10 cellular contexts compared by ENCODE assay signal in the genomic region with DNA sequence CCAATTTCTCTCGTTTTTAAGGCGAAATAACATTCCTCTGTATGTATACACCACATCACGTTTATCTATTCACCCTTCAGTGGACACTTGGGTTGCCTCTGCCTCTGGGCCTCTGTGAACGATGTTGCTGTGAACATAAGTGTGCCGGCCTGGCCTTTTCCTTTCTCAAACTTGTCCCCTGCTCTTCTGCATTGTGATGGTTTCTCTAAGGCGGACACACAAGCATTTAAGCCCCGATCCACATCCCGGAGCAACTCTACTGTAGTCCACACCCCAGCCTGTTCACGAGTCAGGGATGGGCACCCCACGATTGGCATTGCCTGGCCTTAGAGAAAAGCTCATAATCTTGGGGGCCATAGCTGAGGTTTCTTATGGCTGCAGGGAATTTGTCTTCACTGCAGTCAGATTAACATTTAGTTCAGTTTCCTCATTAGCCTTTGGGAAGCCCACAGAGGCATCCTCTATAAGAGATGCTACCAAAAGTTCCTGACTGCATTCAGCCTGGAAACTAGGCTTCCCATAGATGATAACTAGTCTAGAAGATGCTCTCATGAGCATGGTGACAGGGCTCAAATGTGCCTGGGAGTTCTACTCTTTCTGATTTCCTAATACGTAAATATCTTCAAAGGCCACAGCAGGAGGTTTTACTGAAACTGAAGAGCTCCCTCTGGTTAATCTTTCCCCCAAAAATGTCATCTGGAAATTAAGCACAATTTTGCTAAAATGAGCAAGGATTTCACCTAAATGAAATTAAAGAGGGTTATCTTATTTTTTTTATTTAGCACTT. TPM values are rescaled to one million over a fixed set of nuclear protein-coding genes. Genes with fewer than 3 reads are reported as not detected.
DNase-seq lines count a peak whose midpoint lies in the region; ATAC-seq and TF ChIP-seq lines count a peak whose summit lies in the region.
"Had no signal": no experiment of that assay in that cellular context is flagged by ENCODE, and none has a peak within 500 bp of the region (broad histone marks: within the 10 kb centered on the region; RNA-seq: fewer than 3 reads in every experiment).

No MANE protein-coding gene starts in this region.

- H3F3A ChIP-seq in neural progenitor cell (ENCODE audit: low read depth): no peaks in the 10 kb centered on the region

- no peak overlapping the region for H3K4me2 ChIP-seq in neural progenitor cell

- H3K4me3 Mint-ChIP-seq in CD14-positive monocyte (peak overlapping the region; percentile 83 to 95), neural progenitor cell (no peak overlapping the region)
- H3K4me3 Mint-ChIP-seq in naive thymus-derived CD8-positive, alpha-beta T cell: peak overlapping the region; percentile 84 to 99 (median 94)

- H3K9me3 Mint-ChIP-seq in CD14-positive monocyte: no peaks in the 10 kb centered on the region
- no peaks in the 10 kb centered on the region for H3K9me3 Mint-ChIP-seq in naive thymus-derived CD8-positive, alpha-beta T cell
- H3K9me3 Mint-ChIP-seq in neural progenitor cell: no peaks in the 10 kb centered on the region

- H3K36me3 ChIP-seq in adrenal gland (replicated peaks in 1 of 2) (no peaks in the 10 kb centered on the region), body of pancreas (replicated peaks in 1 of 2; ENCODE audit: insufficient read depth in 1 of 2, low read depth in 2 of 2) (no peaks in the 10 kb centered on the region), neural progenitor cell (no peaks in the 10 kb centered on the region)

- H3K27ac ChIP-seq in adrenal gland (peak overlapping the region in 3 of 5 donors; percentile 8 to 79 (median 70)), body of pancreas (peak overlapping the region in 1 of 4 donors; percentile 78), neural progenitor cell (no peak overlapping the region)

- WGBS in adrenal gland, 4 donors: 83 to 90% (median 88%) methylated on average over 11 of the region's 11 CpGs
- WGBS in body of pancreas, 2 donors: 80 to 83% methylated on average over 11 of the region's 11 CpGs

- H3K4me1 Mint-ChIP-seq in CD14-positive monocyte (peaks cover 65% of the 10 kb centered on the region), neural progenitor cell (peaks cover 27% of the 10 kb centered on the region)
- peaks cover 31 to 78% (median 58%) of the 10 kb centered on the region in 4 donors for H3K4me1 Mint-ChIP-seq in naive thymus-derived CD8-positive, alpha-beta T cell

- H3K4me3 ChIP-seq in adrenal gland: no peak overlapping the region
- no peak overlapping the region for H3K4me3 ChIP-seq in body of pancreas
- H3K4me3 ChIP-seq in neural progenitor cell: no peak overlapping the region

- H2AFZ ChIP-seq in neural progenitor cell (replicated peaks): no peak overlapping the region

- H3K27me3 ChIP-seq in adrenal gland (no peaks in the 10 kb centered on the region), body of pancreas (no peaks in the 10 kb centered on the region), neural progenitor cell (no peaks in the 10 kb centered on the region)

- H3K9me3 ChIP-seq in adrenal gland (replicated peaks in 1 of 3) (no peaks in the 10 kb centered on the region), body of pancreas (no peaks in the 10 kb centered on the region), neural progenitor cell (ENCODE audit: low read depth) (no peaks in the 10 kb centered on the region)

- no peak for ATAC-seq in naive thymus-derived CD8-positive, alpha-beta T cell
- no peak for ATAC-seq in body of pancreas
- no peak for ATAC-seq in activated CD4-positive, CD25-positive, alpha-beta regulatory T cell treated with anti-CD3 and anti-CD28 coated beads, Interleukin-2, amount 50 U/mL, for 24 hours

- H3K27me3 Mint-ChIP-seq in CD14-positive monocyte (ENCODE audit: low read depth in 3 of 3): peaks cover 0 to 5% (median 2%) of the 10 kb centered on the region in 3 donors
- no peaks in the 10 kb centered on the region for H3K27me3 Mint-ChIP-seq in naive thymus-derived CD8-positive, alpha-beta T cell
- peaks cover 4% of the 10 kb centered on the region for H3K27me3 Mint-ChIP-seq in neural progenitor cell (ENCODE audit: insufficient read depth, low read depth)

- no peaks in the 10 kb centered on the region for H4K20me1 ChIP-seq in neural progenitor cell (ENCODE audit: low read depth)

- DNase-seq in CD14-positive monocyte (ENCODE audit: low spot score) (no peak), adrenal gland (no peak), body of pancreas (no peak), neural progenitor cell (ENCODE audit: low spot score) (no peak), cerebellar cortex (ENCODE audit: low spot score) (no peak)
- DNase-seq in naive thymus-derived CD8-positive, alpha-beta T cell: peak in 1 of 10 donors; percentile 7
- DNase-seq: DMS 273 treated with DMSO at 0.1 percent for 48 hours, midbrain had no signal

- H3K79me2 ChIP-seq in neural progenitor cell (ENCODE audit: low read depth): no peaks in the 10 kb centered on the region

- POLR2A ChIA-PET in naive thymus-derived CD8-positive, alpha-beta T cell (lab: Charles Lee): interaction anchor here (0.6 to 3.2 kb wide), 8 partner anchors 10 to 62 kb away, joined by 3 to 22 read pairs (median 6); partner anchors contain the start of gene PPIL4

- intact Hi-C loops in CD14-positive monocyte (cut with micrococcal nuclease): no loop called here
- intact Hi-C loops in adrenal gland (cut with DNase I): no loop called here
- intact Hi-C loops in body of pancreas (cut with DNase I): no loop called here

- peak; percentile 9 for TF ChIP-seq POLR2A in GM15510 (IDR thresholded peaks at IDR 0.05; ENCODE audit: borderline replicate concordance, extremely low read depth, insufficient read length)
- TF ChIP-seq POLR2A in adrenal gland (IDR thresholded peaks at IDR 0.05): no peak
- no peak for TF ChIP-seq POLR2A in body of pancreas (IDR thresholded peaks at IDR 0.05)

- H3K36me3 Mint-ChIP-seq in CD14-positive monocyte (peaks cover 6% of the 10 kb centered on the region in 2 donors), neural progenitor cell (no peaks in the 10 kb centered on the region)
- H3K36me3 Mint-ChIP-seq in naive thymus-derived CD8-positive, alpha-beta T cell: peaks cover 0 to 7% (median 0%) of the 10 kb centered on the region in 3 donors

- H3K9ac ChIP-seq in neural progenitor cell: no peak overlapping the region

- no peak for TF ChIP-seq CTCF in CD14-positive monocyte (IDR thresholded peaks at IDR 0.05)
- no peak for TF ChIP-seq CTCF in adrenal gland (IDR thresholded peaks at IDR 0.05)
- TF ChIP-seq CTCF in body of pancreas (IDR thresholded peaks at IDR 0.05): no peak
- TF ChIP-seq CTCF in neural progenitor cell (IDR thresholded peaks at IDR 0.05): no peak

- H3K4me1 ChIP-seq in adrenal gland (replicated peaks in 1 of 2): no peaks in the 10 kb centered on the region
- H3K4me1 ChIP-seq in body of pancreas: no peaks in the 10 kb centered on the region
- peaks cover 2% of the 10 kb centered on the region for H3K4me1 ChIP-seq in neural progenitor cell

- H3K27ac Mint-ChIP-seq in CD14-positive monocyte (peak overlapping the region; percentile 92 to 99 (median 98)), neural progenitor cell (no peak overlapping the region)
- peak overlapping the region; percentile 95 to 99 (median 98) for H3K27ac Mint-ChIP-seq in naive thymus-derived CD8-positive, alpha-beta T cell

RNA-seq across cellular contexts. Expression of gene ZC3H12D, which starts 0.8 kb away (rescaled TPM):
- 1 to 10 TPM in 1 of 2 donors, under 1 TPM in 1; 0.96 to 1.2 TPM for polyA plus RNA-seq in CD14-positive monocyte
- 10 to 100 TPM in 1 of 8 donors, 1 to 10 TPM in 6, under 1 TPM in 1; 0.98 to 12.0 (median 2.0) TPM for total RNA-seq in adrenal gland
- 1 to 10 TPM in 1 of 3 donors, under 1 TPM in 2; 0.48 to 2.5 (median 0.77) TPM for polyA plus RNA-seq in adrenal gland
- 10 to 100 TPM; 61.9 to 63.5 TPM for total RNA-seq in naive thymus-derived CD8-positive, alpha-beta T cell
- 1 to 10 TPM; 1.1 to 1.7 (median 1.5) TPM for polyA plus RNA-seq in naive thymus-derived CD8-positive, alpha-beta T cell
- 1 to 10 TPM in 1 of 2 donors, under 1 TPM in 1; 0.52 to 2.6 TPM for total RNA-seq in body of pancreas
- total RNA-seq in neural progenitor cell (ENCODE audit: low replicate concordance): 0.03 TPM in 1 of 2 replicates, not detected in the other

Comparison
In these comparisons a context has a peak if more than half of its experiments do, and no peak if none do; other contexts are left out.
1. RNA of gene ZC3H12D, which starts 0.8 kb away (total RNA-seq): 61.9 to 63.5 TPM in naive thymus-derived CD8-positive, alpha-beta T cell; 0.52 to 2.6 TPM in body of pancreas, 0.98 to 12.0 TPM in adrenal gland and 0.03 TPM in neural progenitor cell; every median in the first group is over 4 times any median in the second.